ENCODE assay signal across 24 cellular contexts in genomic region chr9:74218374-74219063, GRCh38.
"Had no signal": no experiment of that assay in that cellular context is flagged by ENCODE, and none has a peak within 500 bp of the region (broad histone marks: within the 10 kb centered on the region; RNA-seq: fewer than 3 reads in every experiment).

No MANE protein-coding gene starts in this region.

- H3K27me3 ChIP-seq: left lung, pancreas, testis, tibial artery, uterus had no signal

- H3K27ac ChIP-seq: left lung, lower lobe of right lung, pancreas, prostate gland, skin epidermis, testis, tibial artery, uterus had no signal

- DNase-seq: hippocampal formation; left colon; left lung; lower lobe of right lung; mammary epithelial cell; mesenchymal stem cell; naive thymus-derived CD8-positive, alpha-beta T cell; nucleus accumbens; pancreas; retina; right cardiac atrium; stimulated activated CD4-positive, alpha-beta T cell treated with anti-CD3 and anti-CD28 coated beads, Interleukin-12 subunit alpha, Interleukin-12 subunit beta, amount 100 ng/mL, for 4 hours; stimulated activated CD4-positive, alpha-beta T cell treated with anti-CD3 and anti-CD28 coated beads, Interleukin-15, amount 100 ng/mL, for 24 hours; stimulated activated CD4-positive, alpha-beta T cell treated with anti-CD3 and anti-CD28 coated beads, Interleukin-2, amount 100 ng/mL, for 24 hours; stimulated activated CD4-positive, alpha-beta T cell treated with anti-CD3 and anti-CD28 coated beads, Interleukin-4, amount 100 ng/mL, for 1 hour; stimulated activated naive CD4-positive, alpha-beta T cell; stimulated activated naive CD8-positive, alpha-beta T cell treated with anti-CD3 and anti-CD28 coated beads, Interleukin-15, amount 100 ng/mL, for 72 hours; testis; tibial artery; uterus had no signal

- H3K9me3 ChIP-seq: lower lobe of right lung, pancreas, prostate gland, testis, tibial artery, uterus had no signal

- FAIRE-seq: keratinocyte had no signal

- H3K4me1 ChIP-seq: left lung, lower lobe of right lung, pancreas, prostate gland, testis, tibial artery, uterus had no signal

- H3K4me3 ChIP-seq: left lung, lower lobe of right lung, pancreas, prostate gland, skin epidermis, testis, tibial artery, uterus had no signal

- ATAC-seq: left colon; left lung; lower lobe of right lung; naive thymus-derived CD8-positive, alpha-beta T cell; pancreas; right cardiac atrium; sciatic nerve; stimulated activated naive CD8-positive, alpha-beta T cell treated with anti-CD3 and anti-CD28 coated beads, Interleukin-15, amount 100 ng/mL, for 72 hours had no signal

- H3K36me3 ChIP-seq: left lung, lower lobe of right lung, pancreas, prostate gland, tibial artery, uterus had no signal
